In genomic region chr16:68235105-68235881, GRCh38 we compare ENCODE assay signal across 8 cellular contexts. TPM values are rescaled to one million over a fixed set of nuclear protein-coding genes. Genes with fewer than 3 reads are reported as not detected.
DNase-seq lines count a peak whose midpoint lies in the region; FAIRE-seq and TF ChIP-seq lines count a peak whose summit lies in the region.

No MANE protein-coding gene starts in this region.

- peak; percentile 11 for DNase-seq in NCI-H82 (lab: John Stamatoyannopoulos, UW)
- DNase-seq in NCI-H82 treated with DMSO at 0.1 percent for 48 hours (lab: John Stamatoyannopoulos, UW; ENCODE audit: unreplicated experiment), result no peak
- DNase-seq in activated naive CD8-positive, alpha-beta T cell treated with anti-CD3 and anti-CD28 coated beads for 36 hours, result no peak
- DNase-seq in kidney, result peak; percentile 86
- no peak for DNase-seq in SHP77 (lab: John Stamatoyannopoulos, UW)
- no peak for DNase-seq in hepatic stellate cell (ENCODE audit: low spot score)
- no peak for DNase-seq in CD14-positive monocyte (ENCODE audit: low spot score)

- intact Hi-C loops in kidney (cut with DNase I), result no loop called here
- intact Hi-C loops in CD14-positive monocyte (cut with micrococcal nuclease), result loop anchor here in 1 of 2 donors (5.0 to 10.0 kb wide), 2 partner anchors 148 to 350 kb away; partner anchors contain the start of genes NFATC3 and NRN1L

- H3K27ac ChIP-seq in kidney (ENCODE audit: low read depth in 2 of 2, low read length in 2 of 2), result peak overlapping the region; percentile 93 to 94
- no peak overlapping the region for H3K27ac ChIP-seq in subcutaneous abdominal adipose tissue (ENCODE audit: low read depth, low read length)

- H3K9me3 ChIP-seq in kidney (ENCODE audit: control insufficient read depth in 1 of 2, low read length in 2 of 2) (no peaks in the 10 kb centered on the region), subcutaneous abdominal adipose tissue (ENCODE audit: control insufficient read depth in 5 of 5, low read length in 5 of 5) (no peaks in the 10 kb centered on the region)

- peaks cover 30% of the 10 kb centered on the region for H3K4me1 Mint-ChIP-seq in activated naive CD8-positive, alpha-beta T cell treated with anti-CD3 and anti-CD28 coated beads for 36 hours
- H3K4me1 Mint-ChIP-seq in CD14-positive monocyte, result peaks cover 28% of the 10 kb centered on the region

- peak overlapping the region; percentile 67 to 76 for H3K9ac ChIP-seq in kidney (ENCODE audit: low read length in 2 of 2)
- peak overlapping the region in 1 of 5 donors; percentile 25 for H3K9ac ChIP-seq in subcutaneous abdominal adipose tissue (ENCODE audit: low read length in 5 of 5)

- H3K36me3 Mint-ChIP-seq in activated naive CD8-positive, alpha-beta T cell treated with anti-CD3 and anti-CD28 coated beads for 36 hours, result no peaks in the 10 kb centered on the region
- peaks cover 10 to 17% of the 10 kb centered on the region in 2 donors for H3K36me3 Mint-ChIP-seq in CD14-positive monocyte

- peak overlapping the region; percentile 37 for H3K4me3 Mint-ChIP-seq in activated naive CD8-positive, alpha-beta T cell treated with anti-CD3 and anti-CD28 coated beads for 36 hours
- H3K4me3 Mint-ChIP-seq in CD14-positive monocyte, result peak overlapping the region in 1 of 2 donors; percentile 74

- no peak overlapping the region for H3K27ac Mint-ChIP-seq in activated naive CD8-positive, alpha-beta T cell treated with anti-CD3 and anti-CD28 coated beads for 36 hours
- H3K27ac Mint-ChIP-seq in CD14-positive monocyte, result no peak overlapping the region

- TF ChIP-seq CTCF in kidney (IDR thresholded peaks at IDR 0.05; ENCODE audit: borderline replicate concordance, extremely low read depth, insufficient read depth) (no peak), CD14-positive monocyte (IDR thresholded peaks at IDR 0.05) (no peak)

- FAIRE-seq in kidney (lab: Jason Lieb, UNC), result no peak

- H3K4me1 ChIP-seq in kidney (ENCODE audit: control insufficient read depth in 1 of 2, insufficient read depth in 1 of 2, low read depth in 1 of 2, low read length in 2 of 2) (peaks cover 17 to 21% of the 10 kb centered on the region in 2 donors), subcutaneous abdominal adipose tissue (ENCODE audit: control insufficient read depth in 5 of 5, insufficient read depth in 5 of 5, low read length in 5 of 5) (peaks cover 0 to 50% (median 47%) of the 10 kb centered on the region in 5 donors)

- H3K4me3 ChIP-seq in kidney (ENCODE audit: low read length in 2 of 2), result peak overlapping the region; percentile 24 to 81
- H3K4me3 ChIP-seq in subcutaneous abdominal adipose tissue (ENCODE audit: low read depth in 1 of 5, low read length in 5 of 5), result peak overlapping the region in 3 of 5 donors; percentile 35 to 82 (median 38)

- H3K9me3 Mint-ChIP-seq in activated naive CD8-positive, alpha-beta T cell treated with anti-CD3 and anti-CD28 coated beads for 36 hours, result no peaks in the 10 kb centered on the region
- H3K9me3 Mint-ChIP-seq in CD14-positive monocyte, result peaks cover 0 to 19% (median 4%) of the 10 kb centered on the region in 7 donors

- H3K27me3 Mint-ChIP-seq in activated naive CD8-positive, alpha-beta T cell treated with anti-CD3 and anti-CD28 coated beads for 36 hours, result no peaks in the 10 kb centered on the region
- H3K27me3 Mint-ChIP-seq in CD14-positive monocyte (ENCODE audit: low read depth in 3 of 3), result peaks cover 28 to 42% (median 31%) of the 10 kb centered on the region in 3 donors

- no peaks in the 10 kb centered on the region for H3K27me3 ChIP-seq in subcutaneous abdominal adipose tissue (ENCODE audit: control insufficient read depth in 5 of 5, insufficient read depth in 4 of 5, low read length in 5 of 5)

- H3K36me3 ChIP-seq in kidney (ENCODE audit: control insufficient read depth in 1 of 2, insufficient read depth in 2 of 2, low read length in 2 of 2) (peaks cover 15 to 23% of the 10 kb centered on the region in 2 donors), subcutaneous abdominal adipose tissue (ENCODE audit: control insufficient read depth in 5 of 5, insufficient read depth in 5 of 5, low read length in 5 of 5) (peaks cover 0 to 21% (median 4%) of the 10 kb centered on the region in 5 donors)

RNA-seq across cellular contexts. Expression of gene ESRP2, which starts 0.6 kb away (rescaled TPM):
- 1 to 10 TPM in 1 of 2 experiments, under 1 TPM in 1; 0.92 to 1.2 TPM for total RNA-seq in activated naive CD8-positive, alpha-beta T cell treated with anti-CD3 and anti-CD28 coated beads for 36 hours
- 32.9 TPM for total RNA-seq in kidney
- 19.1 TPM for polyA plus RNA-seq in kidney (ENCODE audit: insufficient read depth, low read depth, low replicate concordance)
- polyA plus RNA-seq in CD14-positive monocyte, result not detected

RNA-seq across cellular contexts. Expression of gene PLA2G15, which starts 9.9 kb away (rescaled TPM):
- total RNA-seq in activated naive CD8-positive, alpha-beta T cell treated with anti-CD3 and anti-CD28 coated beads for 36 hours, result 1 to 10 TPM; 7.9 to 8.0 TPM
- 35.1 TPM for total RNA-seq in kidney
- polyA plus RNA-seq in kidney (ENCODE audit: insufficient read depth, low read depth, low replicate concordance) (44.4 TPM), CD14-positive monocyte (10 to 100 TPM; 27.8 to 29.5 TPM)

RNA-seq across cellular contexts. Expression of gene SLC7A6, which starts 29.0 kb away (rescaled TPM):
- total RNA-seq in activated naive CD8-positive, alpha-beta T cell treated with anti-CD3 and anti-CD28 coated beads for 36 hours, result 10 to 100 TPM; 65.9 to 69.9 TPM
- 24.0 TPM for total RNA-seq in kidney
- 5.0 TPM for polyA plus RNA-seq in kidney (ENCODE audit: insufficient read depth, low read depth, low replicate concordance)
- polyA plus RNA-seq in CD14-positive monocyte, result 1 to 10 TPM; 4.3 to 5.5 TPM

Comparison
In these comparisons a context has a peak if more than half of its experiments do, and no peak if none do; other contexts are left out.
1. DNase-seq: peak in NCI-H82 (single experiment) and kidney (single experiment); none in NCI-H82 treated with DMSO at 0.1 percent for 48 hours (single experiment), activated naive CD8-positive, alpha-beta T cell treated with anti-CD3 and anti-CD28 coated beads for 36 hours (single experiment), SHP77 (0 of 2), hepatic stellate cell (single experiment) and CD14-positive monocyte (single experiment).
2. RNA of gene ESRP2, which starts 0.6 kb away (total RNA-seq): 32.9 TPM in kidney (single experiment); 0.92 to 1.2 TPM in activated naive CD8-positive, alpha-beta T cell treated with anti-CD3 and anti-CD28 coated beads for 36 hours; every median in the first group is over 10 times any median in the second.